ENCODE assay signal across 9 cellular contexts in genomic region chr3:121735047-121735696, GRCh38. TPM values are rescaled to one million over a fixed set of nuclear protein-coding genes. Genes with fewer than 3 reads are reported as not detected.
DNase-seq lines count a peak whose midpoint lies in the region; ATAC-seq lines count a peak whose summit lies in the region.
"Had no signal": no experiment of that assay in that cellular context is flagged by ENCODE, and none has a peak within 500 bp of the region (broad histone marks: within the 10 kb centered on the region; RNA-seq: fewer than 3 reads in every experiment).

No MANE protein-coding gene starts in this region.

- no peak overlapping the region for H3K4me3 ChIP-seq in mesendoderm (ENCODE audit: low read length)
- H3K4me3 ChIP-seq: mucosa of descending colon had no signal

- no peaks in the 10 kb centered on the region for H3K27me3 Mint-ChIP-seq in activated CD4-positive, alpha-beta memory T cell treated with anti-CD3 and anti-CD28 coated beads for 36 hours
- H3K27me3 Mint-ChIP-seq in activated CD4-positive, alpha-beta memory T cell treated with anti-CD3 and anti-CD28 coated beads, Interleukin-2, amount 10 ng/mL, durations not matched to agents 7 days and 5 days: no peaks in the 10 kb centered on the region

- CTCF ChIA-PET in activated CD4-positive, alpha-beta memory T cell treated with anti-CD3 and anti-CD28 coated beads for 36 hours (lab: Charles Lee): interaction anchor here (0.8 kb wide), 1 partner anchor 14 kb away, joined by 4 read pairs; no protein-coding TSS in a partner anchor
- CTCF ChIA-PET in activated CD4-positive, alpha-beta memory T cell treated with anti-CD3 and anti-CD28 coated beads, Interleukin-2, amount 10 ng/mL, durations not matched to agents 7 days and 5 days (lab: Charles Lee): no interaction called here

- peaks cover 4% of the 10 kb centered on the region for H3K36me3 Mint-ChIP-seq in activated CD4-positive, alpha-beta memory T cell treated with anti-CD3 and anti-CD28 coated beads for 36 hours
- peaks cover 18% of the 10 kb centered on the region for H3K36me3 Mint-ChIP-seq in activated CD4-positive, alpha-beta memory T cell treated with anti-CD3 and anti-CD28 coated beads, Interleukin-2, amount 10 ng/mL, durations not matched to agents 7 days and 5 days (ENCODE audit: low read depth)

- no peak overlapping the region for H4K5ac ChIP-seq in mesendoderm (ENCODE audit: low read length)

- no peaks in the 10 kb centered on the region for H3K4me1 ChIP-seq in mesendoderm (ENCODE audit: control insufficient read depth, low read depth, low read length)

- H3K56ac ChIP-seq in mesendoderm (ENCODE audit: low read length): no peak overlapping the region

- DNase-seq in activated CD4-positive, alpha-beta memory T cell treated with anti-CD3 and anti-CD28 coated beads for 36 hours: no peak
- DNase-seq in activated CD4-positive, alpha-beta memory T cell treated with anti-CD3 and anti-CD28 coated beads, Interleukin-2, amount 10 ng/mL, durations not matched to agents 7 days and 5 days: no peak
- DNase-seq in iris pigment epithelial cell (ENCODE audit: low read depth) (peak; percentile 65), retina (no peak), mesendoderm (no peak), T1000 (lab: John Stamatoyannopoulos, UW) (no peak)
- DNase-seq: mucosa of descending colon had no signal

- peaks cover 46% of the 10 kb centered on the region for H3K4me1 Mint-ChIP-seq in activated CD4-positive, alpha-beta memory T cell treated with anti-CD3 and anti-CD28 coated beads for 36 hours (ENCODE audit: low read depth)
- H3K4me1 Mint-ChIP-seq in activated CD4-positive, alpha-beta memory T cell treated with anti-CD3 and anti-CD28 coated beads, Interleukin-2, amount 10 ng/mL, durations not matched to agents 7 days and 5 days: peaks cover 35% of the 10 kb centered on the region

- no peak overlapping the region for H2BK15ac ChIP-seq in mesendoderm (replicated peaks; ENCODE audit: low read depth)

- no peak overlapping the region for H3K4me2 ChIP-seq in mesendoderm (ENCODE audit: low read length)

- no peaks in the 10 kb centered on the region for H3K36me3 ChIP-seq in mesendoderm (ENCODE audit: control insufficient read depth, insufficient read depth, low read length)

- H2AK5ac ChIP-seq in mesendoderm (ENCODE audit: low read length): no peak overlapping the region

- intact Hi-C loops in activated CD4-positive, alpha-beta memory T cell treated with anti-CD3 and anti-CD28 coated beads for 36 hours (cut with micrococcal nuclease): loop anchor here (1.0 to 5.0 kb wide), 7 partner anchors 14 to 748 kb away; partner anchors contain the start of genes GOLGB1 and HCLS1

- no peaks in the 10 kb centered on the region for H3K9me3 Mint-ChIP-seq in activated CD4-positive, alpha-beta memory T cell treated with anti-CD3 and anti-CD28 coated beads for 36 hours
- H3K9me3 Mint-ChIP-seq in activated CD4-positive, alpha-beta memory T cell treated with anti-CD3 and anti-CD28 coated beads, Interleukin-2, amount 10 ng/mL, durations not matched to agents 7 days and 5 days: no peaks in the 10 kb centered on the region

- H3K4ac ChIP-seq in mesendoderm (ENCODE audit: low read depth, low read length): no peak overlapping the region

- H3K79me2 ChIP-seq in mesendoderm (ENCODE audit: control insufficient read depth, insufficient read depth, low read length): peaks cover 3% of the 10 kb centered on the region

- H2BK5ac ChIP-seq in mesendoderm (ENCODE audit: low read length): no peak overlapping the region

- H3K18ac ChIP-seq in mesendoderm (ENCODE audit: low read length): no peak overlapping the region

- no peaks in the 10 kb centered on the region for H3K27me3 ChIP-seq in mesendoderm (ENCODE audit: insufficient read depth, low read length, poor library complexity)

- H3K9ac ChIP-seq in mesendoderm (ENCODE audit: low read length): no peak overlapping the region

- H2BK120ac ChIP-seq in mesendoderm (ENCODE audit: low read depth, low read length): no peak overlapping the region

- no peak overlapping the region for H3K27ac ChIP-seq in mesendoderm (ENCODE audit: low read depth, low read length)

- no peak overlapping the region for H4K8ac ChIP-seq in mesendoderm (ENCODE audit: low read depth, low read length)

- H3K23ac ChIP-seq in mesendoderm (ENCODE audit: low read length): no peak overlapping the region

- H3K79me1 ChIP-seq in mesendoderm (ENCODE audit: low read length): peaks cover 3% of the 10 kb centered on the region

- H3K4me3 Mint-ChIP-seq in activated CD4-positive, alpha-beta memory T cell treated with anti-CD3 and anti-CD28 coated beads for 36 hours: no peak overlapping the region
- H3K4me3 Mint-ChIP-seq in activated CD4-positive, alpha-beta memory T cell treated with anti-CD3 and anti-CD28 coated beads, Interleukin-2, amount 10 ng/mL, durations not matched to agents 7 days and 5 days: no peak overlapping the region

- ATAC-seq in GM21529 (IDR thresholded peaks at IDR 0.05; ENCODE audit: unreplicated experiment) (peak; percentile 98), HG03159 (IDR thresholded peaks at IDR 0.05; ENCODE audit: unreplicated experiment) (peak; percentile 88)
- ATAC-seq: mucosa of descending colon had no signal

- H3K27ac Mint-ChIP-seq in activated CD4-positive, alpha-beta memory T cell treated with anti-CD3 and anti-CD28 coated beads for 36 hours: peak overlapping the region; percentile 28
- no peak overlapping the region for H3K27ac Mint-ChIP-seq in activated CD4-positive, alpha-beta memory T cell treated with anti-CD3 and anti-CD28 coated beads, Interleukin-2, amount 10 ng/mL, durations not matched to agents 7 days and 5 days

- POLR2A ChIA-PET in activated CD4-positive, alpha-beta memory T cell treated with anti-CD3 and anti-CD28 coated beads for 36 hours (lab: Charles Lee): interaction anchor here (1.0 to 1.6 kb wide), 2 partner anchors 15 to 369 kb away, joined by 3 to 8 read pairs; partner anchors contain the start of gene GOLGB1
- POLR2A ChIA-PET in activated CD4-positive, alpha-beta memory T cell treated with anti-CD3 and anti-CD28 coated beads, Interleukin-2, amount 10 ng/mL, durations not matched to agents 7 days and 5 days (lab: Charles Lee): interaction anchor here (0.9 to 2.3 kb wide), 4 partner anchors 13 to 359 kb away, joined by 3 to 8 read pairs (median 4); partner anchors contain the start of gene HCLS1

RNA-seq across cellular contexts. Expression of gene GOLGB1, which starts 14.4 kb away (rescaled TPM):
- 10 to 100 TPM; 22.7 to 26.0 TPM for total RNA-seq in activated CD4-positive, alpha-beta memory T cell treated with anti-CD3 and anti-CD28 coated beads for 36 hours
- total RNA-seq in activated CD4-positive, alpha-beta memory T cell treated with anti-CD3 and anti-CD28 coated beads, Interleukin-2, amount 10 ng/mL, durations not matched to agents 7 days and 5 days: 10 to 100 TPM; 33.6 to 37.8 TPM
- 8.4 TPM for polyA plus RNA-seq in mesendoderm (2013, experiment 1 of 2)
- 7.8 TPM for polyA plus RNA-seq in mesendoderm (2013, experiment 2 of 2)
